In genomic region chr2:174227748-174228147, GRCh38 we compare ENCODE assay signal across 7 cellular contexts.
"Had no signal": no experiment of that assay in that cellular context is flagged by ENCODE, and none has a peak within 500 bp of the region (broad histone marks: within the 10 kb centered on the region; RNA-seq: fewer than 3 reads in every experiment).

No MANE protein-coding gene starts in this region.

- H3K27ac Mint-ChIP-seq: IgD-negative memory B cell had no signal

- H3K27ac ChIP-seq: GM23248 had no signal

- H3K4me3 Mint-ChIP-seq: IgD-negative memory B cell had no signal

- H3K4me3 ChIP-seq: GM23248, HAP-1 had no signal

- FAIRE-seq: HTR-8/SVneo had no signal

- ATAC-seq: HCT116 had no signal

- H3K9ac ChIP-seq: GM23248 had no signal

- H3K9me3 ChIP-seq: HAP-1 had no signal

- H3K27me3 Mint-ChIP-seq: IgD-negative memory B cell had no signal

- H2AFZ ChIP-seq: GM23248 had no signal

- DNase-seq: GM23248, GOT3, H7 had no signal

- H3K4me1 ChIP-seq: HAP-1 had no signal
